Comparison of ENCODE assay signal across 23 cellular contexts in genomic region chr2:231573096-231573495, GRCh38. TPM values are rescaled to one million over a fixed set of nuclear protein-coding genes. Genes with fewer than 3 reads are reported as not detected.
A peak's percentile ranks its signal among the peaks of the same experiment; 100 is the strongest.
DNase-seq lines count a peak whose midpoint lies in the region; ATAC-seq and TF ChIP-seq lines count a peak whose summit lies in the region.
"Had no signal": no experiment of that assay in that cellular context is flagged by ENCODE, and none has a peak within 500 bp of the region (broad histone marks: within the 10 kb centered on the region; RNA-seq: fewer than 3 reads in every experiment).

No MANE protein-coding gene starts in this region.

- H3K27me3 Mint-ChIP-seq in endodermal cell (ENCODE audit: insufficient read depth) = no peaks in the 10 kb centered on the region

- peaks cover under 1% of the 10 kb centered on the region for H3K9me3 Mint-ChIP-seq in endodermal cell

- no peak overlapping the region for H2BK12ac ChIP-seq in neuronal stem cell (ENCODE audit: low read length)

- peak overlapping the region; percentile 40 for H3K18ac ChIP-seq in neuronal stem cell (ENCODE audit: low read length)

- H2AFZ ChIP-seq in neuronal stem cell (ENCODE audit: low read length) = peak overlapping the region; percentile 73

- H3K27ac ChIP-seq in endodermal cell (ENCODE audit: low read depth, low read length) (no peak overlapping the region), neuronal stem cell (replicated peaks; ENCODE audit: low read length) (no peak overlapping the region)
- H3K27ac ChIP-seq: KMS-11 had no signal

- no peak overlapping the region for H3K4me3 Mint-ChIP-seq in endodermal cell
- H3K4me3 Mint-ChIP-seq: CD4-positive, CD25-positive, alpha-beta regulatory T cell had no signal

- H3K27ac Mint-ChIP-seq in endodermal cell = peak overlapping the region; percentile 79
- H3K27ac Mint-ChIP-seq: CD4-positive, CD25-positive, alpha-beta regulatory T cell had no signal

- no peak overlapping the region for H3K4me3 ChIP-seq in endodermal cell (ENCODE audit: low read length)
- H3K4me3 ChIP-seq in neuronal stem cell (ENCODE audit: low read length in 2 of 2) = no peak overlapping the region

- H3K36me3 Mint-ChIP-seq in endodermal cell (ENCODE audit: low read depth) = no peaks in the 10 kb centered on the region
- H3K36me3 Mint-ChIP-seq: CD4-positive, CD25-positive, alpha-beta regulatory T cell had no signal

- no peak overlapping the region for H3K14ac ChIP-seq in neuronal stem cell (ENCODE audit: low read length)

- no peak overlapping the region for H3K23ac ChIP-seq in neuronal stem cell (ENCODE audit: low read depth, low read length, poor library complexity)

- H2BK15ac ChIP-seq in neuronal stem cell (ENCODE audit: low read length) = peak overlapping the region; percentile 59

- no peak for TF ChIP-seq CTCF in endodermal cell (conservative IDR thresholded peaks at IDR 0.05)

- no peak overlapping the region for H3K4me2 ChIP-seq in neuronal stem cell (ENCODE audit: insufficient read depth, low read length, poor library complexity, severe bottlenecking)
- H3K4me2 ChIP-seq: KMS-11, SK-N-SH had no signal

- peaks cover 2% of the 10 kb centered on the region for H3K79me1 ChIP-seq in neuronal stem cell (ENCODE audit: low read depth, low read length)

- DNase-seq in NCI-H2171 treated with DMSO at 0.1 percent for 48 hours (lab: John Stamatoyannopoulos, UW) (peak; percentile 60), NCI-H2171 (lab: John Stamatoyannopoulos, UW) (no peak), NCI-H82 (lab: John Stamatoyannopoulos, UW) (peak; percentile 81), endodermal cell (peak; percentile 67), neuronal stem cell (ENCODE audit: low spot score) (no peak), anterior cingulate cortex (lab: John Stamatoyannopoulos, UW) (no peak), inferior parietal cortex (ENCODE audit: extremely low spot score) (no peak)
- DNase-seq: BE2C; CD4-positive, CD25-positive, alpha-beta regulatory T cell; COR-L47; DMS153; GF-D8; GOT3; NCI-H1417; NCI-H187; NCI-H446; SHP77; SK-N-SH had no signal

- H3K4me1 ChIP-seq in endodermal cell (ENCODE audit: control insufficient read depth, insufficient read depth, low read length) (peaks cover 3% of the 10 kb centered on the region), neuronal stem cell (ENCODE audit: control insufficient read depth in 2 of 2, insufficient read depth in 1 of 2, low read depth in 1 of 2, low read length in 2 of 2) (peaks cover 16 to 24% of the 10 kb centered on the region in 2 donors)
- H3K4me1 ChIP-seq: BE2C had no signal

- H3K36me3 ChIP-seq in endodermal cell (ENCODE audit: control insufficient read depth, insufficient read depth, low read length) (no peaks in the 10 kb centered on the region), neuronal stem cell (replicated peaks in 1 of 2; ENCODE audit: control insufficient read depth in 2 of 2, insufficient read depth in 2 of 2, low read length in 2 of 2) (no peaks in the 10 kb centered on the region)
- H3K36me3 ChIP-seq: BE2C had no signal

- H4K8ac ChIP-seq in neuronal stem cell (ENCODE audit: low read depth, low read length) = peak overlapping the region; percentile 43

- peak overlapping the region; percentile 40 for H2BK5ac ChIP-seq in neuronal stem cell (ENCODE audit: low read length)

- WGBS in endodermal cell (ENCODE audit: insufficient coverage in 1 of 2, insufficient read length in 1 of 2), 2 experiments = 64 to 86% methylated on average over 2 to 4 of the region's 4 CpGs
- WGBS in neuronal stem cell (ENCODE audit: extremely low coverage in 2 of 2, insufficient read length in 2 of 2, insufficient replicate concordance in 1 of 2), 2 donors = no CpG with 5 or more reads among the region's 4 CpGs

- ATAC-seq in HG03175 (IDR thresholded peaks at IDR 0.05; ENCODE audit: unreplicated experiment) = no peak

- no peak overlapping the region for H4K91ac ChIP-seq in neuronal stem cell (ENCODE audit: low read depth, low read length, poor library complexity)

- no peaks in the 10 kb centered on the region for H3K9me3 ChIP-seq in endodermal cell (ENCODE audit: control insufficient read depth, low read length)
- H3K9me3 ChIP-seq in neuronal stem cell (replicated peaks in 1 of 2; ENCODE audit: control insufficient read depth in 2 of 2, insufficient read depth in 1 of 2, low read depth in 1 of 2, low read length in 2 of 2) = no peaks in the 10 kb centered on the region
- H3K9me3 ChIP-seq: BE2C, SK-N-SH had no signal

- H2AK5ac ChIP-seq in neuronal stem cell (ENCODE audit: low read depth, low read length) = no peak overlapping the region

- no peak overlapping the region for H3K4ac ChIP-seq in neuronal stem cell (ENCODE audit: low read length)

- peaks cover 38% of the 10 kb centered on the region for H3K4me1 Mint-ChIP-seq in endodermal cell

- H3K9ac ChIP-seq in endodermal cell (ENCODE audit: extremely low read depth, low read length, poor library complexity, severe bottlenecking) = no peak overlapping the region
- H3K9ac ChIP-seq in neuronal stem cell (ENCODE audit: low read depth, low read length, poor library complexity) = no peak overlapping the region
- H3K9ac ChIP-seq: KMS-11, SK-N-SH had no signal

- no peak overlapping the region for H2BK120ac ChIP-seq in neuronal stem cell (ENCODE audit: low read depth, low read length)

- H3K27me3 ChIP-seq in endodermal cell (ENCODE audit: control insufficient read depth, insufficient read depth, low read length, poor library complexity, severe bottlenecking) = no peaks in the 10 kb centered on the region
- H3K27me3 ChIP-seq in neuronal stem cell (ENCODE audit: control insufficient read depth in 3 of 3, insufficient read depth in 3 of 3, low read depth in 1 of 3, low read length in 3 of 3) = no peaks in the 10 kb centered on the region
- H3K27me3 ChIP-seq: BE2C had no signal

RNA-seq across cellular contexts. Expression of gene TEX44, which starts 19.6 kb away (rescaled TPM):
- total RNA-seq in endodermal cell = not detected
- not detected for polyA plus RNA-seq in endodermal cell (2013, experiment 1 of 2)
- polyA plus RNA-seq in endodermal cell (2013, experiment 2 of 2) = not detected
- not detected for polyA plus RNA-seq in neuronal stem cell (2013, experiment 1 of 2)
- polyA plus RNA-seq in neuronal stem cell (2013, experiment 2 of 2) = not detected
- total RNA-seq: A172; CD4-positive, CD25-positive, alpha-beta regulatory T cell; Daoy; RPMI7951 had no signal
- polyA plus RNA-seq: CD4-positive, CD25-positive, alpha-beta regulatory T cell; SK-N-SH had no signal

RNA-seq across cellular contexts. Expression of gene NMUR1, which starts 42.9 kb away (rescaled TPM):
- under 1 TPM; 0.07 to 0.29 TPM for total RNA-seq in endodermal cell
- 0.50 TPM for polyA plus RNA-seq in endodermal cell (2013, experiment 1 of 2)
- 0.25 TPM for polyA plus RNA-seq in endodermal cell (2013, experiment 2 of 2)
- 0.28 TPM for polyA plus RNA-seq in neuronal stem cell (2013, experiment 1 of 2)
- polyA plus RNA-seq in neuronal stem cell (2013, experiment 2 of 2) = 0.29 TPM
- total RNA-seq: A172, Daoy, RPMI7951 had no signal
- polyA plus RNA-seq: SK-N-SH had no signal

Comparison
In these comparisons a context has a peak if more than half of its experiments do, and no peak if none do; other contexts are left out.
1. DNase-seq: peak in NCI-H2171 treated with DMSO at 0.1 percent for 48 hours (single experiment), NCI-H82 (single experiment) and endodermal cell (single experiment); none in NCI-H2171 (single experiment), neuronal stem cell (single experiment), anterior cingulate cortex (0 of 58) and inferior parietal cortex (single experiment).